Comparison of ENCODE assay signal across 14 cellular contexts in the genomic region with DNA sequence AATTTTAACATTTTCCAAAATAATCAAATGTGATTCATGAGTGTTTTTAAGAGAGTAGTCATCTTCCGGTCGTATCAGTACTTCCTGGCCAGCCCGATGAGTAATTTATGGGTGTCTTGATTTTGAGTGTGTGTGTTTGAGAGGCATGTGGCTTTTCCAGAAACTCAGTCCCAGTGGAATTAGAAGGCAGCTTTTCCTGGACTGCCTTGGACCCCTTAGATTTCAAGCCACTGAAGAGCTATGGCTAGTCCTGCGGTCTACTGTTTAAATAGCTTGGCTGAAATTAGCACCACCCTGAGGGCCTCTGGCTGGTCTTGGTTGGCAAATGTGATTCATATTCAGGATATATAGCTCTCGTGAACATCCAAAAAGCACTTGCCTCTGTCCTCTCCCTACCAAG. TPM values are rescaled to one million over a fixed set of nuclear protein-coding genes. Genes with fewer than 3 reads are reported as not detected.
DNase-seq lines count a peak whose midpoint lies in the region; TF ChIP-seq lines count a peak whose summit lies in the region.
"Had no signal": no experiment of that assay in that cellular context is flagged by ENCODE, and none has a peak within 500 bp of the region (broad histone marks: within the 10 kb centered on the region; RNA-seq: fewer than 3 reads in every experiment).

No MANE protein-coding gene starts in this region.

- in situ Hi-C loops in ACHN (cut with HindIII; ENCODE audit: low pct_ligation_motif_present, low pct_unique_long_range_greater_than_20kb, low sequenced_read_pairs) = no loop called here

- H3K27me3 ChIP-seq in ascending aorta = no peaks in the 10 kb centered on the region
- H3K27me3 ChIP-seq: upper lobe of left lung had no signal

- H3K9me3 Mint-ChIP-seq in HFFc6 = no peaks in the 10 kb centered on the region
- H3K9me3 Mint-ChIP-seq: GM23338 had no signal

- H3K4me3 Mint-ChIP-seq in HFFc6 = peak overlapping the region; percentile 76
- H3K4me3 Mint-ChIP-seq: dendritic cell treated with granulocyte-macrophage colony-stimulating factor and Interleukin-4, amounts not matched to agents 40 ng/mL and 50 ng/mL, for 4 days; GM23338 had no signal

- peaks cover 5% of the 10 kb centered on the region; the same call in 1 of the 2 replicates for H3K27me3 Mint-ChIP-seq in HFFc6 (ENCODE audit: insufficient read depth)
- H3K27me3 Mint-ChIP-seq: dendritic cell treated with granulocyte-macrophage colony-stimulating factor and Interleukin-4, amounts not matched to agents 40 ng/mL and 50 ng/mL, for 4 days had no signal

- intact Hi-C loops in ascending aorta (cut with DNase I) = loop anchor here (5.0 kb wide), 1 partner anchor 254 kb away; no protein-coding TSS in a partner anchor

- H3K27ac Mint-ChIP-seq in HFFc6 = peak overlapping the region; percentile 95
- H3K27ac Mint-ChIP-seq: dendritic cell treated with granulocyte-macrophage colony-stimulating factor and Interleukin-4, amounts not matched to agents 40 ng/mL and 50 ng/mL, for 4 days; GM23338 had no signal

- H3K4me1 ChIP-seq in ascending aorta = peaks cover 3 to 9% of the 10 kb centered on the region in 2 donors
- H3K4me1 ChIP-seq: upper lobe of left lung had no signal

- peaks cover 11 to 13% of the 10 kb centered on the region in 2 donors for H3K36me3 ChIP-seq in ascending aorta

- H3K36me3 Mint-ChIP-seq in HFFc6 (ENCODE audit: low read depth) = peaks cover 68% of the 10 kb centered on the region

- DNase-seq in ACHN (peak; percentile 12), HFFc6 (peak; percentile 94), ascending aorta (ENCODE audit: low spot score in 2 of 2) (peak in 1 of 2 donors; percentile 78), hepatic stellate cell (ENCODE audit: low spot score) (peak; percentile 58), cerebellum (ENCODE audit: low spot score) (no peak), OCI-M1 (lab: John Stamatoyannopoulos, UW) (no peak), NCI-H69 (lab: John Stamatoyannopoulos, UW) (no peak)
- DNase-seq in stimulated activated CD4-positive, alpha-beta T cell treated with anti-CD3 and anti-CD28 coated beads, Interleukin-15, amount 100 ng/mL, for 24 hours = no peak
- DNase-seq: activated CD4-positive, CD25-positive, alpha-beta regulatory T cell; activated naive CD4-positive, alpha-beta T cell; NCI-H2171 treated with DMSO at 0.1 percent for 48 hours; upper lobe of left lung had no signal

- H3K27ac ChIP-seq in ascending aorta = peak overlapping the region; percentile 73 to 76
- H3K27ac ChIP-seq: upper lobe of left lung had no signal

- no peaks in the 10 kb centered on the region for H3K9me3 ChIP-seq in ascending aorta
- H3K9me3 ChIP-seq: upper lobe of left lung had no signal

- peaks cover 84% of the 10 kb centered on the region for H3K4me1 Mint-ChIP-seq in HFFc6 (ENCODE audit: low read depth)

- H3K4me3 ChIP-seq in ascending aorta = no peak overlapping the region
- H3K4me3 ChIP-seq: GM23338, upper lobe of left lung had no signal

- no peak for TF ChIP-seq CTCF in HFFc6 (IDR thresholded peaks at IDR 0.05)
- TF ChIP-seq CTCF in ascending aorta (IDR thresholded peaks at IDR 0.05) = no peak

RNA-seq across cellular contexts. Expression of a gene that starts 59.4 kb away (rescaled TPM):
- 10 to 100 TPM; 26.2 to 51.3 (median 28.4) TPM for total RNA-seq in HFFc6 (2021; fragmentation: NEBNext Ultra II Directional; extraction: Animal tissue kit (Norgen Biotek cat#: 25700))
- total RNA-seq in ascending aorta = 6.8 TPM
- 8.5 TPM for total RNA-seq in cerebellum

Comparison
In these comparisons a context has a peak if more than half of its experiments do, and no peak if none do; other contexts are left out.
1. DNase-seq: peak in ACHN (single experiment), HFFc6 (single experiment) and hepatic stellate cell (single experiment); none in cerebellum (single experiment), OCI-M1 (single experiment), stimulated activated CD4-positive, alpha-beta T cell treated with anti-CD3 and anti-CD28 coated beads, Interleukin-15, amount 100 ng/mL, for 24 hours (single experiment) and NCI-H69 (single experiment).